23 cellular contexts compared by ENCODE assay signal in genomic region chr6:158037771-158038170, GRCh38. TPM values are rescaled to one million over a fixed set of nuclear protein-coding genes. Genes with fewer than 3 reads are reported as not detected.
A peak's percentile ranks its signal among the peaks of the same experiment; 100 is the strongest.
DNase-seq lines count a peak whose midpoint lies in the region; ATAC-seq, FAIRE-seq and TF ChIP-seq lines count a peak whose summit lies in the region.
"Had no signal": no experiment of that assay in that cellular context is flagged by ENCODE, and none has a peak within 500 bp of the region (broad histone marks: within the 10 kb centered on the region; RNA-seq: fewer than 3 reads in every experiment).

No MANE protein-coding gene starts in this region.

- H3K36me3 Mint-ChIP-seq in astrocyte (ENCODE audit: low read depth, unreplicated experiment): peaks cover 17% of the 10 kb centered on the region
- H3K36me3 Mint-ChIP-seq in stimulated activated effector memory CD8-positive, alpha-beta T cell treated with anti-CD3 and anti-CD28 coated beads, Interleukin-12 subunit alpha, Interleukin-12 subunit beta, amount 100 ng/mL, for 72 hours: peaks cover 18% of the 10 kb centered on the region

- no peaks in the 10 kb centered on the region for H3K9me3 Mint-ChIP-seq in astrocyte (ENCODE audit: unreplicated experiment)
- H3K9me3 Mint-ChIP-seq in stimulated activated effector memory CD8-positive, alpha-beta T cell treated with anti-CD3 and anti-CD28 coated beads, Interleukin-12 subunit alpha, Interleukin-12 subunit beta, amount 100 ng/mL, for 72 hours: no peaks in the 10 kb centered on the region

- CTCF ChIA-PET in IMR-90 (lab: Yijun Ruan, JAX): no interaction called here

- intact Hi-C loops in IMR-90 (cut with micrococcal nuclease): no loop called here

- H3K36me3 ChIP-seq in IMR-90 (ENCODE audit: control insufficient read depth, insufficient read depth, low read length) (peaks cover 20% of the 10 kb centered on the region), astrocyte (ENCODE audit: insufficient read depth, low read length) (peaks cover 35% of the 10 kb centered on the region), hepatocyte (replicated peaks; ENCODE audit: insufficient read depth, low read depth) (no peaks in the 10 kb centered on the region)

- H3K4me1 Mint-ChIP-seq in astrocyte (ENCODE audit: low read depth, unreplicated experiment): peaks cover 42% of the 10 kb centered on the region
- peaks cover 43% of the 10 kb centered on the region for H3K4me1 Mint-ChIP-seq in stimulated activated effector memory CD8-positive, alpha-beta T cell treated with anti-CD3 and anti-CD28 coated beads, Interleukin-12 subunit alpha, Interleukin-12 subunit beta, amount 100 ng/mL, for 72 hours

- POLR2A ChIA-PET in IMR-90 (lab: Charles Lee; ENCODE audit: unreplicated experiment): no interaction called here

- H3K18ac ChIP-seq in IMR-90 (ENCODE audit: low read depth, low read length): peak overlapping the region; percentile 27; the same call in 1 of the 2 replicates

- H2BK120ac ChIP-seq in IMR-90 (ENCODE audit: low read depth, low read length): peak overlapping the region; percentile 99

- peak overlapping the region; percentile 77 for H3K14ac ChIP-seq in IMR-90 (replicated peaks; ENCODE audit: low read depth, low read length)

- no TSS peak for BruUV-seq in IMR-90 (replicated peaks; lab: Mats Ljungman, UMichigan)

- H2BK5ac ChIP-seq in IMR-90 (ENCODE audit: low read depth, low read length, poor library complexity, severe bottlenecking): peak overlapping the region; percentile 97

- peaks cover 43% of the 10 kb centered on the region for H3K4me1 ChIP-seq in IMR-90 (ENCODE audit: control insufficient read depth, insufficient read depth, low read length)
- peaks cover 60% of the 10 kb centered on the region for H3K4me1 ChIP-seq in astrocyte (ENCODE audit: insufficient read depth, low read length)
- peaks cover 49% of the 10 kb centered on the region for H3K4me1 ChIP-seq in hepatocyte (ENCODE audit: insufficient read depth)

- H3K79me2 ChIP-seq in astrocyte (ENCODE audit: insufficient read depth, low read length) (peaks cover 77% of the 10 kb centered on the region), hepatocyte (peaks cover 23% of the 10 kb centered on the region)

- H2BK15ac ChIP-seq in IMR-90 (ENCODE audit: low read depth, low read length): peak overlapping the region; percentile 56; the same call in 1 of the 3 replicates

- H2AFZ ChIP-seq in IMR-90 (replicated peaks; ENCODE audit: low read length, poor library complexity): no peak overlapping the region
- H2AFZ ChIP-seq in astrocyte (ENCODE audit: low read depth, low read length): no peak overlapping the region
- no peak overlapping the region for H2AFZ ChIP-seq in hepatocyte

- FAIRE-seq in astrocyte (lab: Jason Lieb, UNC): no peak
- FAIRE-seq: endometrium, GM12891 had no signal

- no peaks in the 10 kb centered on the region for H3K9me2 ChIP-seq in hepatocyte (replicated peaks; ENCODE audit: insufficient read depth)

- peak overlapping the region in 1 of 2 experiments; percentile 87; a peak in 2 of 4 replicates for H4K8ac ChIP-seq in IMR-90 (ENCODE audit: low read depth in 2 of 2, low read length in 2 of 2)

- H3K27me3 ChIP-seq in IMR-90 (ENCODE audit: control insufficient read depth, insufficient read depth, low read length) (no peaks in the 10 kb centered on the region), astrocyte (ENCODE audit: insufficient read depth, low read length) (no peaks in the 10 kb centered on the region), hepatocyte (no peaks in the 10 kb centered on the region)

- H3K23ac ChIP-seq in IMR-90 (ENCODE audit: low read depth, low read length): peak overlapping the region; percentile 40; the same call in 1 of the 2 replicates

- peaks cover 41% of the 10 kb centered on the region for H3K9me1 ChIP-seq in IMR-90 (ENCODE audit: insufficient read depth, low read length)

- dilution Hi-C loops in IMR-90 (cut with HindIII; ENCODE audit: low sequenced_read_pairs, unreplicated experiment): no loop called here

- H3K4me3 Mint-ChIP-seq in astrocyte (ENCODE audit: unreplicated experiment): no peak overlapping the region
- no peak overlapping the region for H3K4me3 Mint-ChIP-seq in stimulated activated effector memory CD8-positive, alpha-beta T cell treated with anti-CD3 and anti-CD28 coated beads, Interleukin-12 subunit alpha, Interleukin-12 subunit beta, amount 100 ng/mL, for 72 hours
- H3K4me3 Mint-ChIP-seq: stimulated activated naive B cell treated with anti-CD40 and anti-IgM and Interleukin-4, amounts not matched to agents 10 μg/mL and 1 μg/mL and 100 μg/mL, for 72 hours had no signal

- no peak for DNase-seq in IMR-90
- no peak for DNase-seq in astrocyte (ENCODE audit: low read depth)
- DNase-seq in hepatocyte (ENCODE audit: low spot score): peak; percentile 5
- no peak for DNase-seq in stimulated activated effector memory CD8-positive, alpha-beta T cell treated with anti-CD3 and anti-CD28 coated beads, Interleukin-12 subunit alpha, Interleukin-12 subunit beta, amount 100 ng/mL, for 72 hours (ENCODE audit: low spot score in 2 of 2)
- DNase-seq in DMS 273 treated with DMSO at 0.1 percent for 48 hours (lab: John Stamatoyannopoulos, UW): no peak
- no peak for DNase-seq in middle frontal gyrus (ENCODE audit: extremely low spot score, low spot score)
- no peak for DNase-seq in SKM-1 (lab: John Stamatoyannopoulos, UW; ENCODE audit: unreplicated experiment)
- DNase-seq: activated CD4-positive, alpha-beta T cell treated with anti-CD3 and anti-CD28 coated beads, Interleukin-2, amount 50 U/mL, for 4 hours; activated naive CD4-positive, alpha-beta T cell; AML-193; anterior cingulate cortex; DMS79 treated with DMSO at 0.1 percent for 48 hours; GOT3; Karpas-422; NCI-H187; SIG-M5; stimulated activated naive B cell treated with anti-CD40 and anti-IgM and Interleukin-4, amounts not matched to agents 10 μg/mL and 1 μg/mL and 100 μg/mL, for 72 hours; T-helper 2 cell; trophoblast cell had no signal

- TF ChIP-seq RAD21 in IMR-90 (IDR thresholded peaks at IDR 0.05; ENCODE audit: low read length): no peak

- peak overlapping the region; percentile 79 for H2BK20ac ChIP-seq in IMR-90 (ENCODE audit: low read depth, low read length)

- no peak overlapping the region for H3K4me2 ChIP-seq in IMR-90 (ENCODE audit: low read depth, low read length)
- H3K4me2 ChIP-seq in astrocyte (ENCODE audit: low read length): no peak overlapping the region
- H3K4me2 ChIP-seq in hepatocyte: no peak overlapping the region

- no peak overlapping the region for H3K56ac ChIP-seq in IMR-90 (ENCODE audit: extremely low read depth, insufficient read depth, low read length)

- WGBS in IMR-90 (ENCODE audit: extremely low coverage in 2 of 2, insufficient read length in 1 of 2), 2 experiments: 100% methylated on average over 5 of the region's 10 CpGs; no CpG with 5 or more reads in 1 of the 2 experiments
- 92% methylated on average over 10 of the region's 10 CpGs for WGBS in hepatocyte (ENCODE audit: low lambda C conversion rate, missing lambda C conversion rate)

- H2AK5ac ChIP-seq in IMR-90 (ENCODE audit: low read depth, low read length): peak overlapping the region; percentile 91

- no peaks in the 10 kb centered on the region for H3K27me3 Mint-ChIP-seq in astrocyte (ENCODE audit: low read depth, unreplicated experiment)
- H3K27me3 Mint-ChIP-seq: stimulated activated naive B cell treated with anti-CD40 and anti-IgM and Interleukin-4, amounts not matched to agents 10 μg/mL and 1 μg/mL and 100 μg/mL, for 72 hours had no signal

- H3K79me1 ChIP-seq in IMR-90 (ENCODE audit: low read depth in 1 of 2, low read length in 2 of 2): peaks cover 36 to 82% of the 10 kb centered on the region in 2 experiments

- in situ Hi-C loops in IMR-90 (cut with MboI; ENCODE audit: low sequenced_read_pairs): no loop called here

- H3K9me3 ChIP-seq in IMR-90 (ENCODE audit: control insufficient read depth, insufficient read depth, low read length): no peaks in the 10 kb centered on the region
- no peaks in the 10 kb centered on the region for H3K9me3 ChIP-seq in astrocyte (ENCODE audit: insufficient read depth, low read depth, low read length)
- H3K9me3 ChIP-seq in hepatocyte (ENCODE audit: low read depth): no peaks in the 10 kb centered on the region

- TF ChIP-seq POLR2A in IMR-90 (IDR thresholded peaks at IDR 0.05; ENCODE audit: low read depth, low read length): no peak

- TF ChIP-seq CTCF in IMR-90 (conservative IDR thresholded peaks at IDR 0.05; ENCODE audit: low read depth, low read length) (no peak), astrocyte (IDR thresholded peaks at IDR 0.05; ENCODE audit: insufficient read depth, low read depth, low read length) (no peak), hepatocyte (IDR thresholded peaks at IDR 0.05; ENCODE audit: poor library complexity) (no peak)

- H4K91ac ChIP-seq in IMR-90 (ENCODE audit: insufficient read depth, low read depth, low read length): peak overlapping the region; percentile 81

- no peak overlapping the region for H3K27ac Mint-ChIP-seq in astrocyte (ENCODE audit: unreplicated experiment)
- H3K27ac Mint-ChIP-seq in stimulated activated effector memory CD8-positive, alpha-beta T cell treated with anti-CD3 and anti-CD28 coated beads, Interleukin-12 subunit alpha, Interleukin-12 subunit beta, amount 100 ng/mL, for 72 hours: peak overlapping the region; percentile 60
- H3K27ac Mint-ChIP-seq: stimulated activated naive B cell treated with anti-CD40 and anti-IgM and Interleukin-4, amounts not matched to agents 10 μg/mL and 1 μg/mL and 100 μg/mL, for 72 hours had no signal

- no peak for ATAC-seq in IMR-90 (ENCODE audit: low read depth)
- no peak for ATAC-seq in stimulated activated effector memory CD8-positive, alpha-beta T cell treated with anti-CD3 and anti-CD28 coated beads, Interleukin-12 subunit alpha, Interleukin-12 subunit beta, amount 100 ng/mL, for 72 hours
- ATAC-seq in HG02759 (IDR thresholded peaks at IDR 0.05; ENCODE audit: unreplicated experiment): no peak
- ATAC-seq: stimulated activated naive B cell treated with anti-CD40 and anti-IgM and Interleukin-4, amounts not matched to agents 10 μg/mL and 1 μg/mL and 100 μg/mL, for 72 hours had no signal

- H3K4ac ChIP-seq in IMR-90 (ENCODE audit: low read depth, low read length): peak overlapping the region; percentile 99

- H3K4me3 ChIP-seq in IMR-90 (ENCODE audit: insufficient read depth, low read depth, low read length): no peak overlapping the region
- H3K4me3 ChIP-seq in astrocyte (ENCODE audit: insufficient read depth, low read depth, low read length): no peak overlapping the region
- H3K4me3 ChIP-seq in hepatocyte: no peak overlapping the region

- peak overlapping the region; percentile 48; the same call in 1 of the 2 replicates for H4K5ac ChIP-seq in IMR-90 (ENCODE audit: low read depth, low read length)

- H3K9ac ChIP-seq in IMR-90 (ENCODE audit: low read depth, low read length): no peak overlapping the region; the same call in 1 of the 2 replicates
- peak overlapping the region; percentile 82 for H3K9ac ChIP-seq in astrocyte (ENCODE audit: low read length)

- peak overlapping the region; percentile 78 for H3K27ac ChIP-seq in IMR-90 (ENCODE audit: insufficient read depth, low read length)
- peak overlapping the region; percentile 99 for H3K27ac ChIP-seq in astrocyte (ENCODE audit: low read depth, low read length)
- H3K27ac ChIP-seq in hepatocyte: no peak overlapping the region
- H3K27ac ChIP-seq: VCaP had no signal

- H2AK9ac ChIP-seq in IMR-90 (replicated peaks; ENCODE audit: low read depth, low read length, poor library complexity): peak overlapping the region; percentile 43

- no peaks in the 10 kb centered on the region for H4K20me1 ChIP-seq in IMR-90 (ENCODE audit: insufficient read depth, low read length)
- H4K20me1 ChIP-seq in astrocyte (ENCODE audit: insufficient read depth, low read length): no peaks in the 10 kb centered on the region
- no peaks in the 10 kb centered on the region for H4K20me1 ChIP-seq in hepatocyte (ENCODE audit: insufficient read depth, poor library complexity, severe bottlenecking)

RNA-seq across cellular contexts. Expression of gene SYNJ2, which starts 56.1 kb away (rescaled TPM):
- total RNA-seq in IMR-90 (2012; rRNA removed): 43.3 and 45.2 TPM in 2 replicates
- polyA plus RNA-seq in IMR-90 (2012; rRNA removed): 40.8 and 45.6 TPM in 2 replicates
- polyA plus RNA-seq in IMR-90 (2012; cell fraction: cytosol; rRNA removed): 21.2 and 29.0 TPM in 2 replicates
- polyA plus RNA-seq in IMR-90 (2012; cell fraction: nucleus; rRNA removed; ENCODE audit: low replicate concordance): 45.7 and 64.6 TPM in 2 replicates
- total RNA-seq in astrocyte: 28.4 and 31.8 TPM in 2 replicates
- 15.4 and 15.6 TPM in 2 replicates for total RNA-seq in hepatocyte
- polyA plus RNA-seq in hepatocyte: 16.5 and 21.4 TPM in 2 replicates
